In genomic region chr2:70084973-70085710, GRCh38 we compare ENCODE assay signal across 8 cellular contexts. TPM values are rescaled to one million over a fixed set of nuclear protein-coding genes. Genes with fewer than 3 reads are reported as not detected.
A peak's percentile ranks its signal among the peaks of the same experiment; 100 is the strongest.
DNase-seq lines count a peak whose midpoint lies in the region; FAIRE-seq and TF ChIP-seq lines count a peak whose summit lies in the region.
"Had no signal": no experiment of that assay in that cellular context is flagged by ENCODE, and none has a peak within 500 bp of the region (broad histone marks: within the 10 kb centered on the region; RNA-seq: fewer than 3 reads in every experiment).

No MANE protein-coding gene starts in this region.

- H3K9me3 ChIP-seq in SJCRH30 (replicated peaks) (no peaks in the 10 kb centered on the region), adrenal gland (replicated peaks in 1 of 3) (no peaks in the 10 kb centered on the region), kidney (ENCODE audit: control insufficient read depth in 1 of 2, low read length in 2 of 2) (no peaks in the 10 kb centered on the region)

- FAIRE-seq in kidney (lab: Jason Lieb, UNC) = no peak
- FAIRE-seq: colon had no signal

- WGBS in adrenal gland, 4 donors = 32 to 49% (median 34%) methylated on average over 9 to 10 of the region's 10 CpGs

- intact Hi-C loops in adrenal gland (cut with DNase I) = loop anchor here (5.0 kb wide), 1 partner anchor 57 kb away; no protein-coding TSS in a partner anchor
- intact Hi-C loops in kidney (cut with DNase I) = no loop called here

- H3K27me3 ChIP-seq in HL-60 (ENCODE audit: insufficient read depth, poor library complexity, severe bottlenecking) = no peaks in the 10 kb centered on the region
- H3K27me3 ChIP-seq in SJCRH30 = no peaks in the 10 kb centered on the region
- H3K27me3 ChIP-seq in adrenal gland = no peaks in the 10 kb centered on the region

- H3K9ac ChIP-seq in kidney (ENCODE audit: low read length in 2 of 2) = peak overlapping the region; percentile 34 to 100

- TF ChIP-seq POLR2A in adrenal gland (IDR thresholded peaks at IDR 0.05) = peak in 1 of 2 donors; percentile 24

- H3K36me3 ChIP-seq in SJCRH30 = peaks cover 59% of the 10 kb centered on the region
- peaks cover 0 to 30% of the 10 kb centered on the region in 2 donors for H3K36me3 ChIP-seq in adrenal gland (replicated peaks in 1 of 2)
- H3K36me3 ChIP-seq in kidney (ENCODE audit: control insufficient read depth in 1 of 2, insufficient read depth in 2 of 2, low read length in 2 of 2) = peaks cover 0 to 16% of the 10 kb centered on the region in 2 donors

- peak in 1 of 2 experiments; percentile 55 for DNase-seq in HL-60 (ENCODE audit: low read depth in 1 of 2, low spot score in 1 of 2)
- DNase-seq in SJCRH30 = no peak
- DNase-seq in adrenal gland = peak in 6 of 7 donors; percentile 38 to 79 (median 58)
- DNase-seq in kidney = no peak
- peak; percentile 69 for DNase-seq in stimulated activated CD4-positive, alpha-beta T cell treated with anti-CD3 and anti-CD28 coated beads, Interleukin-2, amount 100 ng/mL, for 4 hours (ENCODE audit: low read depth)
- no peak for DNase-seq in HCEC 1CT
- DNase-seq in A172 (ENCODE audit: low spot score) = no peak

- H3K4me3 ChIP-seq in HL-60 (replicated peaks; ENCODE audit: insufficient read depth, low read length) (peak overlapping the region; percentile 20), SJCRH30 (peak overlapping the region; percentile 80), adrenal gland (peak overlapping the region in 1 of 4 donors; percentile 91), kidney (ENCODE audit: low read length in 2 of 2) (peak overlapping the region; percentile 84 to 85)

- TF ChIP-seq CTCF in HL-60 (IDR thresholded peaks at IDR 0.05; ENCODE audit: insufficient read depth, low read length) (no peak), adrenal gland (IDR thresholded peaks at IDR 0.05) (no peak), kidney (IDR thresholded peaks at IDR 0.05; ENCODE audit: borderline replicate concordance, extremely low read depth, insufficient read depth) (no peak)

- H3K4me1 ChIP-seq in SJCRH30 (peaks cover 27% of the 10 kb centered on the region), adrenal gland (replicated peaks in 1 of 2) (peaks cover 32 to 36% of the 10 kb centered on the region in 2 donors), kidney (ENCODE audit: control insufficient read depth in 1 of 2, insufficient read depth in 1 of 2, low read depth in 1 of 2, low read length in 2 of 2) (peaks cover 8 to 42% of the 10 kb centered on the region in 2 donors)

- H3K27ac ChIP-seq in HL-60 (replicated peaks) = peak overlapping the region; percentile 100
- H3K27ac ChIP-seq in SJCRH30 = peak overlapping the region; percentile 100
- H3K27ac ChIP-seq in adrenal gland = peak overlapping the region in 4 of 5 donors; percentile 99 to 100 (median 100)
- H3K27ac ChIP-seq in kidney (ENCODE audit: low read depth in 2 of 2, low read length in 2 of 2) = peak overlapping the region; percentile 100

RNA-seq across cellular contexts. Expression of gene PCBP1, which starts 2.1 kb away (rescaled TPM):
- 81.6 and 88.4 TPM in 2 replicates for total RNA-seq in SJCRH30 (2014; rRNA removed; shearing (Covaris generic))
- total RNA-seq in adrenal gland (100 to 1,000 TPM; 142 to 511 (median 317) TPM), kidney (298 TPM)
- polyA plus RNA-seq in adrenal gland (100 to 1,000 TPM; 269 to 405 (median 350) TPM), kidney (ENCODE audit: insufficient read depth, low read depth, low replicate concordance) (224 TPM)
- 24.3 and 26.3 TPM in 2 replicates for total RNA-seq in A172 (2014; rRNA removed; shearing (Covaris generic))

Comparison
In these comparisons a context has a peak if more than half of its experiments do, and no peak if none do; other contexts are left out.
1. DNase-seq: peak in adrenal gland (6 of 7) and stimulated activated CD4-positive, alpha-beta T cell treated with anti-CD3 and anti-CD28 coated beads, Interleukin-2, amount 100 ng/mL, for 4 hours (single experiment); none in SJCRH30 (0 of 2), kidney (single experiment), HCEC 1CT (single experiment) and A172 (single experiment).
2. Peak in every context shown above with its lines, with median percentiles within 50 percentile points of each other: H3K27ac ChIP-seq.